ENCODE assay signal across 20 cellular contexts in the genomic region with DNA sequence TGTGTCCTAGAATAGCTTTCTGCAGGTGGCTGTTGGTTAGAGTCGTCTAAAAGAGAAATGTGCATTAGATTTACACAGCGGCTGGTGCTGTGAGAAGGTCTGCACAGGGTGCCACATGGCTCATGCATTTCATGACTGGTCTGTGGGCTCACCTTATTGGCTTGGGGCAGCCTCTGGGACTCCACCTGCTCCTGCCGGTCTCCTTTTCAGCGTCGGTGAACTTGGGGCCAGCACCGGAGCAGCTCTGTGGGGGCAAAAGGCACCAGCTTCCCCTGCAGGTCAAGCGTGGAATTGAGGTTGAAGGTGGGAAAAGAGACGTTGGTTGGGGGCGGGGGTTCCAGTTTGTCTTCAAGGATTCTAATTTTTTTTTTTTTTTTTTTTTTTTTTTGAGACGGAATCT. TPM values are rescaled to one million over a fixed set of nuclear protein-coding genes. Genes with fewer than 3 reads are reported as not detected.
DNase-seq lines count a peak whose midpoint lies in the region; ATAC-seq and TF ChIP-seq lines count a peak whose summit lies in the region.
"Had no signal": no experiment of that assay in that cellular context is flagged by ENCODE, and none has a peak within 500 bp of the region (broad histone marks: within the 10 kb centered on the region; RNA-seq: fewer than 3 reads in every experiment).

No MANE protein-coding gene starts in this region.

- intact Hi-C loops in CD14-positive monocyte (cut with micrococcal nuclease): no loop called here

- no peak overlapping the region for H3K27ac Mint-ChIP-seq in activated naive CD4-positive, alpha-beta T cell treated with anti-CD3 and anti-CD28 coated beads, Interleukin-2, amount 50 U/mL, for 72 hours
- H3K27ac Mint-ChIP-seq in CD14-positive monocyte: no peak overlapping the region
- H3K27ac Mint-ChIP-seq: activated naive CD4-positive, alpha-beta T cell treated with anti-CD3 and anti-CD28 coated beads for 36 hours; T-helper 1 cell treated with Interleukin-12 subunit alpha and Interleukin-12 subunit beta and Interleukin-4 antibody, amounts not matched to agents 30 μg/mL and 1 μg/mL, for 36 hours had no signal

- DNase-seq in BE2C: no peak
- peak; percentile 76 for DNase-seq in H7
- DNase-seq in WERI-Rb-1: no peak
- DNase-seq in islet precursor cell: peak; percentile 65
- DNase-seq in activated naive CD4-positive, alpha-beta T cell treated with anti-CD3 and anti-CD28 coated beads, Interleukin-2, amount 50 U/mL, for 72 hours (ENCODE audit: low spot score in 2 of 2): no peak
- no peak for DNase-seq in CD14-positive monocyte (ENCODE audit: low spot score)
- DNase-seq: activated CD8-positive, alpha-beta memory T cell treated with anti-CD3 and anti-CD28 coated beads, Interleukin-2, amount 50 U/mL, for 4 hours; activated naive CD4-positive, alpha-beta T cell treated with anti-CD3 and anti-CD28 coated beads for 36 hours; DMS53; effector memory CD4-positive, alpha-beta T cell; HCEC 1CT; NCI-H1930; NCI-H69; spleen; stimulated activated naive CD8-positive, alpha-beta T cell treated with anti-CD3 and anti-CD28 coated beads, Interleukin-15, Interleukin-2, amounts not matched to agents 100 U/mL and 50 U/mL, for 24 hours had no signal

- H3K4me3 ChIP-seq in BE2C (ENCODE audit: low read depth, low read length) (no peak overlapping the region), H7 (ENCODE audit: insufficient read depth, low read depth, low read length) (no peak overlapping the region), WERI-Rb-1 (ENCODE audit: low read depth, low read length) (no peak overlapping the region)
- H3K4me3 ChIP-seq: spleen had no signal

- TF ChIP-seq CTCF in BE2C (IDR thresholded peaks at IDR 0.05; ENCODE audit: low read depth, low read length) (peak; percentile 41), WERI-Rb-1 (IDR thresholded peaks at IDR 0.05; ENCODE audit: low read depth, low read length) (peak; percentile 36), CD14-positive monocyte (IDR thresholded peaks at IDR 0.05) (no peak)

- H3K4me3 Mint-ChIP-seq in CD14-positive monocyte: peak overlapping the region in 1 of 2 donors; percentile 26
- H3K4me3 Mint-ChIP-seq: activated naive CD4-positive, alpha-beta T cell treated with anti-CD3 and anti-CD28 coated beads for 36 hours; T-helper 1 cell treated with Interleukin-12 subunit alpha and Interleukin-12 subunit beta and Interleukin-4 antibody, amounts not matched to agents 30 μg/mL and 1 μg/mL, for 36 hours had no signal

- no peak overlapping the region for H3K27ac ChIP-seq in WERI-Rb-1
- H3K27ac ChIP-seq: HL-60, spleen had no signal

- peaks cover 11% of the 10 kb centered on the region for H3K4me1 Mint-ChIP-seq in CD14-positive monocyte

- H3K9me3 ChIP-seq in BE2C: no peaks in the 10 kb centered on the region
- H3K9me3 ChIP-seq in WERI-Rb-1 (ENCODE audit: severe bottlenecking): no peaks in the 10 kb centered on the region
- H3K9me3 ChIP-seq: spleen had no signal

- no peaks in the 10 kb centered on the region for H3K36me3 Mint-ChIP-seq in activated naive CD4-positive, alpha-beta T cell treated with anti-CD3 and anti-CD28 coated beads, Interleukin-2, amount 50 U/mL, for 72 hours
- H3K36me3 Mint-ChIP-seq in CD14-positive monocyte: no peaks in the 10 kb centered on the region

- no peaks in the 10 kb centered on the region for H3K9me3 Mint-ChIP-seq in activated naive CD4-positive, alpha-beta T cell treated with anti-CD3 and anti-CD28 coated beads, Interleukin-2, amount 50 U/mL, for 72 hours
- H3K9me3 Mint-ChIP-seq in CD14-positive monocyte: peaks cover 0 to 10% (median 6%) of the 10 kb centered on the region in 7 donors
- H3K9me3 Mint-ChIP-seq: activated naive CD4-positive, alpha-beta T cell treated with anti-CD3 and anti-CD28 coated beads for 36 hours; T-helper 1 cell treated with Interleukin-12 subunit alpha and Interleukin-12 subunit beta and Interleukin-4 antibody, amounts not matched to agents 30 μg/mL and 1 μg/mL, for 36 hours had no signal

- ATAC-seq in GM21786 (IDR thresholded peaks at IDR 0.05; ENCODE audit: unreplicated experiment) (no peak), HG02885 (IDR thresholded peaks at IDR 0.05; ENCODE audit: poor library complexity, unreplicated experiment) (no peak)
- ATAC-seq in activated naive CD4-positive, alpha-beta T cell treated with anti-CD3 and anti-CD28 coated beads, Interleukin-2, amount 50 U/mL, for 72 hours: no peak
- ATAC-seq: stimulated activated naive CD8-positive, alpha-beta T cell treated with anti-CD3 and anti-CD28 coated beads, Interleukin-15, Interleukin-2, amounts not matched to agents 100 U/mL and 50 U/mL, for 24 hours had no signal

- H3K27me3 Mint-ChIP-seq in CD14-positive monocyte (ENCODE audit: low read depth in 3 of 3): peaks cover 25 to 60% (median 45%) of the 10 kb centered on the region in 3 donors

- no peaks in the 10 kb centered on the region for H3K4me1 ChIP-seq in BE2C

- H3K36me3 ChIP-seq in BE2C (no peaks in the 10 kb centered on the region), H7 (replicated peaks; ENCODE audit: control insufficient read depth, insufficient read depth, low read length) (no peaks in the 10 kb centered on the region), WERI-Rb-1 (no peaks in the 10 kb centered on the region)
- H3K36me3 ChIP-seq: spleen had no signal

- no peaks in the 10 kb centered on the region for H3K27me3 ChIP-seq in BE2C
- H3K27me3 ChIP-seq in H7 (ENCODE audit: control insufficient read depth, insufficient read depth, low read length): peaks cover 6% of the 10 kb centered on the region; the same call in 1 of the 2 replicates
- no peaks in the 10 kb centered on the region for H3K27me3 ChIP-seq in WERI-Rb-1 (ENCODE audit: insufficient read depth, low read depth, severe bottlenecking)

RNA-seq across cellular contexts. Expression of a gene that starts 3.1 kb away (rescaled TPM):
- 0.65 TPM for polyA plus RNA-seq in BE2C (2012; ENCODE audit: insufficient read depth, insufficient read length, low read depth)
- total RNA-seq in H7 (2014; rRNA removed; shearing (Covaris generic)): 0.14 and 0.15 TPM in 2 replicates
- total RNA-seq in activated naive CD4-positive, alpha-beta T cell treated with anti-CD3 and anti-CD28 coated beads, Interleukin-2, amount 50 U/mL, for 72 hours: not detected
- not detected for polyA plus RNA-seq in CD14-positive monocyte
- total RNA-seq: activated naive CD4-positive, alpha-beta T cell treated with anti-CD3 and anti-CD28 coated beads for 36 hours; omental fat pad; spleen had no signal

RNA-seq across cellular contexts. Expression of a gene that starts 18.5 kb away (rescaled TPM):
- not detected for polyA plus RNA-seq in BE2C (2012; ENCODE audit: insufficient read depth, insufficient read length, low read depth)
- 39.6 and 44.3 TPM in 2 replicates for total RNA-seq in H7 (2014; rRNA removed; shearing (Covaris generic))
- not detected for total RNA-seq in activated naive CD4-positive, alpha-beta T cell treated with anti-CD3 and anti-CD28 coated beads, Interleukin-2, amount 50 U/mL, for 72 hours
- polyA plus RNA-seq in CD14-positive monocyte: not detected
- total RNA-seq: activated naive CD4-positive, alpha-beta T cell treated with anti-CD3 and anti-CD28 coated beads for 36 hours had no signal

RNA-seq across cellular contexts. Expression of a gene that starts 39.5 kb away (rescaled TPM):
- 14.3 TPM for polyA plus RNA-seq in BE2C (2012; ENCODE audit: insufficient read depth, insufficient read length, low read depth)
- 17.4 and 23.9 TPM in 2 replicates for total RNA-seq in H7 (2014; rRNA removed; shearing (Covaris generic))
- total RNA-seq in activated naive CD4-positive, alpha-beta T cell treated with anti-CD3 and anti-CD28 coated beads, Interleukin-2, amount 50 U/mL, for 72 hours: not detected
- not detected for polyA plus RNA-seq in CD14-positive monocyte

Comparison
In these comparisons a context has a peak if more than half of its experiments do, and no peak if none do; other contexts are left out.
1. DNase-seq: peak in H7 (single experiment) and islet precursor cell (single experiment); none in BE2C (single experiment), WERI-Rb-1 (single experiment), activated naive CD4-positive, alpha-beta T cell treated with anti-CD3 and anti-CD28 coated beads, Interleukin-2, amount 50 U/mL, for 72 hours (0 of 2) and CD14-positive monocyte (single experiment).
2. RNA of a gene that starts 18.5 kb away (total RNA-seq): 39.6 to 44.3 TPM in H7; not detected in activated naive CD4-positive, alpha-beta T cell treated with anti-CD3 and anti-CD28 coated beads, Interleukin-2, amount 50 U/mL, for 72 hours; every median in the first group is over 10 times any median in the second.
3. RNA of a gene that starts 39.5 kb away (total RNA-seq): 17.4 to 23.9 TPM in H7; not detected in activated naive CD4-positive, alpha-beta T cell treated with anti-CD3 and anti-CD28 coated beads, Interleukin-2, amount 50 U/mL, for 72 hours; every median in the first group is over 10 times any median in the second.